In genomic region chr2:110106642-110107041, GRCh38 we compare ENCODE assay signal across 11 cellular contexts. TPM values are rescaled to one million over a fixed set of nuclear protein-coding genes. Genes with fewer than 3 reads are reported as not detected.
DNase-seq lines count a peak whose midpoint lies in the region; ATAC-seq and TF ChIP-seq lines count a peak whose summit lies in the region.
"Had no signal": no experiment of that assay in that cellular context is flagged by ENCODE, and none has a peak within 500 bp of the region (broad histone marks: within the 10 kb centered on the region; RNA-seq: fewer than 3 reads in every experiment).

No MANE protein-coding gene starts in this region.

- no peak overlapping the region for H3K27ac Mint-ChIP-seq in stimulated activated effector memory CD8-positive, alpha-beta T cell treated with anti-CD3 and anti-CD28 coated beads, Interleukin-12 subunit alpha, Interleukin-12 subunit beta, amount 100 ng/mL, for 72 hours
- H3K27ac Mint-ChIP-seq in glutamatergic neuron (ENCODE audit: unreplicated experiment), result no peak overlapping the region

- H2AFZ ChIP-seq in PC-9 (no peak overlapping the region), smooth muscle cell (ENCODE audit: low read depth) (no peak overlapping the region)

- H3F3A ChIP-seq in PC-9 (ENCODE audit: insufficient read depth, low read depth), result peaks cover 67% of the 10 kb centered on the region
- H3F3A ChIP-seq in smooth muscle cell (ENCODE audit: low read depth), result peaks cover 8% of the 10 kb centered on the region

- TF ChIP-seq CTCF in PC-9 (conservative IDR thresholded peaks at IDR 0.05) (no peak), smooth muscle cell (IDR thresholded peaks at IDR 0.05; ENCODE audit: borderline replicate concordance, insufficient read depth, poor library complexity, severe bottlenecking) (no peak), glutamatergic neuron (IDR thresholded peaks at IDR 0.05; ENCODE audit: partially characterized antibody, unreplicated experiment) (no peak)

- H3K4me2 ChIP-seq in PC-9, result peak overlapping the region; percentile 75
- no peak overlapping the region for H3K4me2 ChIP-seq in smooth muscle cell

- no peaks in the 10 kb centered on the region for H3K9me2 ChIP-seq in PC-9 (ENCODE audit: insufficient read depth)

- no peaks in the 10 kb centered on the region for H3K36me3 Mint-ChIP-seq in stimulated activated effector memory CD8-positive, alpha-beta T cell treated with anti-CD3 and anti-CD28 coated beads, Interleukin-12 subunit alpha, Interleukin-12 subunit beta, amount 100 ng/mL, for 72 hours
- no peaks in the 10 kb centered on the region for H3K36me3 Mint-ChIP-seq in glutamatergic neuron (ENCODE audit: unreplicated experiment)

- peaks cover 4% of the 10 kb centered on the region for H3K27me3 Mint-ChIP-seq in glutamatergic neuron (ENCODE audit: unreplicated experiment)

- CTCF ChIA-PET in PC-9 (lab: Charles Lee), result no interaction called here

- H3K4me3 ChIP-seq in PC-9, result peak overlapping the region; percentile 35; the same call in 1 of the 2 replicates
- H3K4me3 ChIP-seq in smooth muscle cell, result no peak overlapping the region

- H3K9me3 ChIP-seq in PC-9 (ENCODE audit: insufficient read depth, low read depth) (peaks cover 10% of the 10 kb centered on the region; the same call in 1 of the 2 replicates), smooth muscle cell (replicated peaks; ENCODE audit: low read depth) (no peaks in the 10 kb centered on the region)

- H3K4me3 Mint-ChIP-seq in stimulated activated effector memory CD8-positive, alpha-beta T cell treated with anti-CD3 and anti-CD28 coated beads, Interleukin-12 subunit alpha, Interleukin-12 subunit beta, amount 100 ng/mL, for 72 hours, result no peak overlapping the region
- no peak overlapping the region for H3K4me3 Mint-ChIP-seq in glutamatergic neuron (ENCODE audit: unreplicated experiment)

- H3K4me1 ChIP-seq in PC-9 (replicated peaks; ENCODE audit: insufficient read depth) (peaks cover 84% of the 10 kb centered on the region), smooth muscle cell (ENCODE audit: low read depth) (no peaks in the 10 kb centered on the region)

- H4K20me1 ChIP-seq in PC-9 (ENCODE audit: insufficient read depth) (no peaks in the 10 kb centered on the region), smooth muscle cell (ENCODE audit: low read depth) (no peaks in the 10 kb centered on the region)

- no peaks in the 10 kb centered on the region for H3K4me1 Mint-ChIP-seq in stimulated activated effector memory CD8-positive, alpha-beta T cell treated with anti-CD3 and anti-CD28 coated beads, Interleukin-12 subunit alpha, Interleukin-12 subunit beta, amount 100 ng/mL, for 72 hours
- H3K4me1 Mint-ChIP-seq in glutamatergic neuron (ENCODE audit: low read depth, unreplicated experiment), result no peaks in the 10 kb centered on the region

- ATAC-seq in esophagus mucosa (peak; percentile 9), HG03095 (IDR thresholded peaks at IDR 0.05; ENCODE audit: unreplicated experiment) (no peak)
- ATAC-seq in stimulated activated effector memory CD8-positive, alpha-beta T cell treated with anti-CD3 and anti-CD28 coated beads, Interleukin-12 subunit alpha, Interleukin-12 subunit beta, amount 100 ng/mL, for 72 hours, result no peak

- intact Hi-C loops in PC-9 (cut with micrococcal nuclease; ENCODE audit: unreplicated experiment), result loop anchor here (1.0 to 2.0 kb wide), 2 partner anchors 9 to 50 kb away; partner anchors contain the start of gene MALL

- POLR2A ChIA-PET in PC-9 (lab: Charles Lee; ENCODE audit: unreplicated experiment), result interaction anchor here (1.1 kb wide), 1 partner anchor 9 kb away, joined by 4 read pairs; no protein-coding TSS in a partner anchor

- BruUV-seq in PC-9 (replicated peaks; lab: Mats Ljungman, UMichigan), result no TSS peak

- WGBS in smooth muscle cell (ENCODE audit: low lambda C conversion rate), result 79% methylated on average over 6 of the region's 6 CpGs

- peaks cover 18% of the 10 kb centered on the region; the same call in 1 of the 2 replicates for H3K36me3 ChIP-seq in PC-9 (ENCODE audit: low read depth)
- no peaks in the 10 kb centered on the region for H3K36me3 ChIP-seq in smooth muscle cell (ENCODE audit: low read depth)
- H3K36me3 ChIP-seq: brain microvascular endothelial cell had no signal

- DNase-seq in EH (ENCODE audit: low read depth) (peak; percentile 35), PC-9 (peak in 1 of 2 experiments; percentile 78), smooth muscle cell (lab: John Stamatoyannopoulos, UW; ENCODE audit: unreplicated experiment) (no peak), glutamatergic neuron (no peak), activated gamma-delta T cell treated with Interleukin-2 at 50 U/mL for 16 hours (no peak)
- no peak for DNase-seq in stimulated activated effector memory CD8-positive, alpha-beta T cell treated with anti-CD3 and anti-CD28 coated beads, Interleukin-12 subunit alpha, Interleukin-12 subunit beta, amount 100 ng/mL, for 72 hours (ENCODE audit: low spot score in 2 of 2)
- DNase-seq: activated CD8-positive, alpha-beta memory T cell treated with anti-CD3 and anti-CD28 coated beads, Interleukin-2, amount 50 U/mL, for 4 hours; brain microvascular endothelial cell; GF-D8 had no signal

- no peak overlapping the region for H3K9ac ChIP-seq in smooth muscle cell (ENCODE audit: low read depth)

- H3K79me2 ChIP-seq in PC-9 (ENCODE audit: low read depth) (peaks cover 80% of the 10 kb centered on the region), smooth muscle cell (ENCODE audit: low read depth) (no peaks in the 10 kb centered on the region)

- H3K27ac ChIP-seq in PC-9 (peak overlapping the region; percentile 100), smooth muscle cell (ENCODE audit: low read depth) (peak overlapping the region; percentile 68)
- H3K27ac ChIP-seq: brain microvascular endothelial cell had no signal

- no peaks in the 10 kb centered on the region for H3K9me3 Mint-ChIP-seq in stimulated activated effector memory CD8-positive, alpha-beta T cell treated with anti-CD3 and anti-CD28 coated beads, Interleukin-12 subunit alpha, Interleukin-12 subunit beta, amount 100 ng/mL, for 72 hours
- peaks cover 2% of the 10 kb centered on the region for H3K9me3 Mint-ChIP-seq in glutamatergic neuron (ENCODE audit: unreplicated experiment)

- H3K27me3 ChIP-seq in PC-9 (ENCODE audit: insufficient read depth, low read depth), result no peaks in the 10 kb centered on the region
- peaks cover 2% of the 10 kb centered on the region for H3K27me3 ChIP-seq in smooth muscle cell (ENCODE audit: low read depth)
- H3K27me3 ChIP-seq: brain microvascular endothelial cell had no signal

RNA-seq across cellular contexts. Expression of gene MALL, which starts 9.0 kb away (rescaled TPM):
- 28.1 and 32.4 TPM in 2 replicates for total RNA-seq in PC-9 (2021)
- total RNA-seq in esophagus mucosa, result 248 TPM
- 2.2 and 4.4 TPM in 2 replicates for total RNA-seq in smooth muscle cell
- polyA plus RNA-seq in smooth muscle cell, result 3.4 and 4.2 TPM in 2 replicates
- 0.49 TPM for total RNA-seq in glutamatergic neuron (ENCODE audit: unreplicated experiment)
